22 cellular contexts compared by ENCODE assay signal in the genomic region with DNA sequence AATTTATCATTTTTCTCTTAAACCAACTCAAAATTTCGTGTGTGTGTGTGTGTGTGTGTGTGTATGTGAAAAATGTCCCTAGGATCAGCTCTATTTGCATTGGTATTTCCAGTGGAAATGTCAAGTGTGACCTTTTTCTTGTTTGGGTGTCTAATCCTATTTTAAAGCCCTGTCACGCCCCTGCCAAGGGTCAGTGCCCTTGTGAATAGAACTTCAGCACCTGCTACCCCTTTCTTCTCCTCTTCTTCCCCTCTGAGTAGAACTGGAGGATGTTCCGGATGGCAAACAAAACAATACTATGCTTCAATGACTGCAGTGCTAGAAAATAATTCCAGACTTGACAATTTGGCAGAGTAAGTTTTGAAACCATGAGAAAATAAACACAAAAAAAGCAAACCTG.
DNase-seq lines count a peak whose midpoint lies in the region; ATAC-seq and TF ChIP-seq lines count a peak whose summit lies in the region.
"Had no signal": no experiment of that assay in that cellular context is flagged by ENCODE, and none has a peak within 500 bp of the region (broad histone marks: within the 10 kb centered on the region; RNA-seq: fewer than 3 reads in every experiment).

No MANE protein-coding gene starts in this region.

- H3K27ac Mint-ChIP-seq in endodermal cell = no peak overlapping the region
- peak overlapping the region; percentile 86 for H3K27ac Mint-ChIP-seq in neural crest cell (ENCODE audit: unreplicated experiment)
- no peak overlapping the region for H3K27ac Mint-ChIP-seq in CD4-positive, alpha-beta memory T cell
- H3K27ac Mint-ChIP-seq in activated naive CD8-positive, alpha-beta T cell treated with anti-CD3 and anti-CD28 coated beads, Interleukin-2, amount 50 U/mL, for 24 hours = no peak overlapping the region

- no peak for TF ChIP-seq CTCF in OCI-LY1 (IDR thresholded peaks at IDR 0.05; ENCODE audit: low read length)
- TF ChIP-seq CTCF in endodermal cell (conservative IDR thresholded peaks at IDR 0.05) = no peak
- no peak for TF ChIP-seq CTCF in neural crest cell (conservative IDR thresholded peaks at IDR 0.05)

- DNase-seq in endodermal cell (no peak), neural crest cell (ENCODE audit: low read depth, low spot score) (peak; percentile 29), cerebellar nuclear complex (lab: John Stamatoyannopoulos, UW) (no peak), SK-N-DZ (ENCODE audit: low spot score) (no peak)
- no peak for DNase-seq in CD4-positive, alpha-beta memory T cell
- no peak for DNase-seq in activated naive CD8-positive, alpha-beta T cell treated with anti-CD3 and anti-CD28 coated beads, Interleukin-2, amount 50 U/mL, for 24 hours
- DNase-seq: AML-193; DMS79 treated with DMSO at 0.1 percent for 48 hours; GOT3; HCEC 1CT; KG1; NCI-H1105; NCI-H146; NCI-H2029; NCI-H226; NCI-H510A treated with DMSO at 0.1 percent for 48 hours; NCI-H774; NK-92 treated with Interleukin-12 subunit alpha and Interleukin-12 subunit beta, amount 100 ng/mL, for 24 hours had no signal

- H3K4me2 ChIP-seq in BLaER1 treated with 17β-estradiol and CSF1 and Interleukin-3, amounts not matched to agents 10 nM and 100 nM = peak overlapping the region in 9 of 11 experiments; percentile 22 to 74 (median 48); a peak in 16 of 22 replicates
- peak overlapping the region; percentile 50 for H3K4me2 ChIP-seq in OCI-LY1 (ENCODE audit: low read length)

- intact Hi-C loops in CD4-positive, alpha-beta memory T cell (cut with micrococcal nuclease) = no loop called here

- no peak overlapping the region for H3K4me3 Mint-ChIP-seq in endodermal cell
- H3K4me3 Mint-ChIP-seq in neural crest cell = peak overlapping the region; percentile 41
- no peak overlapping the region for H3K4me3 Mint-ChIP-seq in CD4-positive, alpha-beta memory T cell
- H3K4me3 Mint-ChIP-seq in activated naive CD8-positive, alpha-beta T cell treated with anti-CD3 and anti-CD28 coated beads, Interleukin-2, amount 50 U/mL, for 24 hours = no peak overlapping the region

- H3K27me3 Mint-ChIP-seq in endodermal cell (ENCODE audit: insufficient read depth) (no peaks in the 10 kb centered on the region), neural crest cell (ENCODE audit: low read depth) (no peaks in the 10 kb centered on the region)
- H3K27me3 Mint-ChIP-seq in CD4-positive, alpha-beta memory T cell = peaks cover 1 to 2% of the 10 kb centered on the region in 2 donors
- H3K27me3 Mint-ChIP-seq in activated naive CD8-positive, alpha-beta T cell treated with anti-CD3 and anti-CD28 coated beads, Interleukin-2, amount 50 U/mL, for 24 hours = no peaks in the 10 kb centered on the region

- no peak overlapping the region for H3K9ac ChIP-seq in BLaER1 treated with 17β-estradiol and CSF1 and Interleukin-3, amounts not matched to agents 10 nM and 100 nM
- H3K9ac ChIP-seq in OCI-LY1 (ENCODE audit: low read length) (no peak overlapping the region), endodermal cell (ENCODE audit: extremely low read depth, low read length, poor library complexity, severe bottlenecking) (no peak overlapping the region)

- H3K9me2 ChIP-seq in OCI-LY1 (ENCODE audit: low read depth, low read length) = no peaks in the 10 kb centered on the region

- H3K9me3 Mint-ChIP-seq in endodermal cell = no peaks in the 10 kb centered on the region
- peaks cover 3% of the 10 kb centered on the region for H3K9me3 Mint-ChIP-seq in neural crest cell
- H3K9me3 Mint-ChIP-seq in CD4-positive, alpha-beta memory T cell = no peaks in the 10 kb centered on the region
- peaks cover 5% of the 10 kb centered on the region for H3K9me3 Mint-ChIP-seq in activated naive CD8-positive, alpha-beta T cell treated with anti-CD3 and anti-CD28 coated beads, Interleukin-2, amount 50 U/mL, for 24 hours

- H3K36me3 ChIP-seq in BLaER1 treated with 17β-estradiol and CSF1 and Interleukin-3, amounts not matched to agents 10 nM and 100 nM = no peaks in the 10 kb centered on the region
- no peaks in the 10 kb centered on the region for H3K36me3 ChIP-seq in OCI-LY1 (ENCODE audit: insufficient read depth, low read length)
- no peaks in the 10 kb centered on the region for H3K36me3 ChIP-seq in endodermal cell (ENCODE audit: control insufficient read depth, insufficient read depth, low read length)
- H3K36me3 ChIP-seq in CD4-positive, alpha-beta memory T cell (ENCODE audit: insufficient read depth, low read length) = no peaks in the 10 kb centered on the region
- H3K36me3 ChIP-seq: SJSA1 had no signal

- no peak overlapping the region for H3K4me3 ChIP-seq in BLaER1 treated with 17β-estradiol and CSF1 and Interleukin-3, amounts not matched to agents 10 nM and 100 nM
- H3K4me3 ChIP-seq in OCI-LY1 (ENCODE audit: low read depth, low read length, poor library complexity, severe bottlenecking) = no peak overlapping the region
- no peak overlapping the region for H3K4me3 ChIP-seq in endodermal cell (ENCODE audit: low read length)
- no peak overlapping the region for H3K4me3 ChIP-seq in CD4-positive, alpha-beta memory T cell (ENCODE audit: low read length in 2 of 2)
- H3K4me3 ChIP-seq: GM12878, SJSA1 had no signal

- H3K79me2 ChIP-seq in OCI-LY1 (ENCODE audit: insufficient read depth, low read length) = no peaks in the 10 kb centered on the region

- H2AFZ ChIP-seq in OCI-LY1 (ENCODE audit: low read length) = no peak overlapping the region

- H3K27ac ChIP-seq in BLaER1 treated with 17β-estradiol and CSF1 and Interleukin-3, amounts not matched to agents 10 nM and 100 nM = no peak overlapping the region
- H3K27ac ChIP-seq in OCI-LY1 (ENCODE audit: low read depth, low read length, poor library complexity, severe bottlenecking) (peak overlapping the region; percentile 73), endodermal cell (ENCODE audit: low read depth, low read length) (peak overlapping the region; percentile 88)
- no peak overlapping the region for H3K27ac ChIP-seq in CD4-positive, alpha-beta memory T cell (ENCODE audit: low read depth, low read length)
- H3K27ac ChIP-seq: SJSA1 had no signal

- 33 to 89% methylated on average over 1 to 2 of the region's 3 CpGs for WGBS in endodermal cell (ENCODE audit: insufficient coverage in 1 of 2, insufficient read length in 1 of 2), 2 experiments

- H3F3A ChIP-seq in OCI-LY1 (ENCODE audit: insufficient read depth, low read length) = no peaks in the 10 kb centered on the region

- POLR2A ChIA-PET in CD4-positive, alpha-beta memory T cell (lab: Charles Lee; ENCODE audit: partially characterized antibody) = no interaction called here

- CTCF ChIA-PET in CD4-positive, alpha-beta memory T cell (lab: Charles Lee; ENCODE audit: partially characterized antibody) = no interaction called here

- H3K9me3 ChIP-seq in BLaER1 treated with 17β-estradiol and CSF1 and Interleukin-3, amounts not matched to agents 10 nM and 100 nM (replicated peaks in 1 of 11) = no peaks in the 10 kb centered on the region
- H3K9me3 ChIP-seq in OCI-LY1 (ENCODE audit: low read length) (no peaks in the 10 kb centered on the region), endodermal cell (ENCODE audit: control insufficient read depth, low read length) (no peaks in the 10 kb centered on the region)
- no peaks in the 10 kb centered on the region for H3K9me3 ChIP-seq in CD4-positive, alpha-beta memory T cell (ENCODE audit: control insufficient read depth in 1 of 2, low read length in 2 of 2)
- H3K9me3 ChIP-seq: SJSA1 had no signal

- ATAC-seq in activated naive CD8-positive, alpha-beta T cell treated with anti-CD3 and anti-CD28 coated beads, Interleukin-2, amount 50 U/mL, for 24 hours = no peak
- ATAC-seq: GM12878 had no signal

- H4K20me1 ChIP-seq in BLaER1 treated with 17β-estradiol and CSF1 and Interleukin-3, amounts not matched to agents 10 nM and 100 nM = no peaks in the 10 kb centered on the region
- H4K20me1 ChIP-seq in OCI-LY1 (ENCODE audit: insufficient read depth, low read length) = no peaks in the 10 kb centered on the region

- H3K4me1 Mint-ChIP-seq in endodermal cell (peaks cover 10% of the 10 kb centered on the region), neural crest cell (peaks cover 57% of the 10 kb centered on the region)
- no peaks in the 10 kb centered on the region for H3K4me1 Mint-ChIP-seq in CD4-positive, alpha-beta memory T cell
- H3K4me1 Mint-ChIP-seq in activated naive CD8-positive, alpha-beta T cell treated with anti-CD3 and anti-CD28 coated beads, Interleukin-2, amount 50 U/mL, for 24 hours = peaks cover 21% of the 10 kb centered on the region

- H3K27me3 ChIP-seq in BLaER1 treated with 17β-estradiol and CSF1 and Interleukin-3, amounts not matched to agents 10 nM and 100 nM = peaks cover 0 to 53% (median 0%) of the 10 kb centered on the region in 11 experiments; a peak in 6 of 22 replicates
- H3K27me3 ChIP-seq in OCI-LY1 (ENCODE audit: insufficient read depth, low read length) (no peaks in the 10 kb centered on the region), endodermal cell (ENCODE audit: control insufficient read depth, insufficient read depth, low read length, poor library complexity, severe bottlenecking) (no peaks in the 10 kb centered on the region)
- no peaks in the 10 kb centered on the region for H3K27me3 ChIP-seq in CD4-positive, alpha-beta memory T cell (ENCODE audit: insufficient read depth, low read length)
- H3K27me3 ChIP-seq: SJSA1 had no signal

- H3K36me3 Mint-ChIP-seq in endodermal cell (ENCODE audit: low read depth) = no peaks in the 10 kb centered on the region
- peaks cover 5% of the 10 kb centered on the region for H3K36me3 Mint-ChIP-seq in neural crest cell (ENCODE audit: low read depth)
- no peaks in the 10 kb centered on the region for H3K36me3 Mint-ChIP-seq in CD4-positive, alpha-beta memory T cell
- H3K36me3 Mint-ChIP-seq in activated naive CD8-positive, alpha-beta T cell treated with anti-CD3 and anti-CD28 coated beads, Interleukin-2, amount 50 U/mL, for 24 hours (ENCODE audit: low read depth) = no peaks in the 10 kb centered on the region

- H3K4me1 ChIP-seq in BLaER1 treated with 17β-estradiol and CSF1 and Interleukin-3, amounts not matched to agents 10 nM and 100 nM = peaks cover 0 to 18% (median 12%) of the 10 kb centered on the region in 10 experiments; a peak in 16 of 20 replicates
- H3K4me1 ChIP-seq in OCI-LY1 (ENCODE audit: insufficient read depth, low read length, severe bottlenecking) = peaks cover 63% of the 10 kb centered on the region
- no peaks in the 10 kb centered on the region for H3K4me1 ChIP-seq in endodermal cell (ENCODE audit: control insufficient read depth, insufficient read depth, low read length)
- no peaks in the 10 kb centered on the region for H3K4me1 ChIP-seq in CD4-positive, alpha-beta memory T cell (ENCODE audit: insufficient read depth, low read length)

Comparison
In these comparisons a context has a peak if more than half of its experiments do, and no peak if none do; other contexts are left out.
1. H3K27ac ChIP-seq: peak in OCI-LY1 (single experiment) and endodermal cell (single experiment); none in BLaER1 treated with 17β-estradiol and CSF1 and Interleukin-3, amounts not matched to agents 10 nM and 100 nM (0 of 11) and CD4-positive, alpha-beta memory T cell (single experiment).